14 cellular contexts compared by ENCODE assay signal in the genomic region with DNA sequence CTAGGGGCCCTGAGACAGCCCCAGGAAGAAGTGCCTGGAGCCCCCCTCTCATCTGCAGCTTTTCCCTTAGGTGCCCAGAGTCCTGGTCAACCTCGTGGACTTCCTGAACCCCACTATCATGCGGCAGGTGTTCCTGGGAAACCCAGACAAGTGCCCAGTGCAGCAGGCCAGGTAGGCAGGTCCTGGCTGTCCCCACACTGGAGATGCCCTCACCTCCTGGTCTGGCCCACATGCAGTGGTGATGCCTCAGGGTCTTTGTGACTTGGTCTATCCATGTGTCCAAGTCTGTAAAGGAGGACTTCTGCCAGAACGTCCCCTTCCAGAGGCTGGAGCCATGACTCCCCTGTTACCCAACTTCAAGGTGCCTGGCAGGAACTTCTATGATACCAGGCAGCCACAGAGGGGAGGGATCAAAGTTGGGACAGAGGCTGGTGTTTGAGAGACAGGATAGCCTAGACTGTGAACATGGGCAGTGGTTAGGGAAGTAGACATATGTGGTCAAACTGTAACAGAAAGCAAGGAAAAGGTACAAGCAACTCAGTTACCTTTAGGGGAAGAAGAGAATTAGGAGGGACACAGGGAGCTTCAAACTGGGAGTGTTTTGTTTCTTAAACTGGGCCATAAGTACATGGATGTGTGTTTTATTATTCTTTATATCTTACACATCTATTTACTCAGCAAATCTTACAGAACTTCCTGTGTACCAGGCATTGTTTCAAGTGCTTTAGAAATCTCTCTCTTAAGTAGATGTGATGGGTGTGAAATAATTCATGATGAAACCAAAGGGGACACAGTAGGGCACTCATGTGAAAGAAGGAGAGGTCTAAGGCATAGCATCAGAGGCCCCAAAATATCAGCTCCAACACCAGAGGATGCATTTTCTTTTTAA.
DNase-seq lines count a peak whose midpoint lies in the region; ATAC-seq and TF ChIP-seq lines count a peak whose summit lies in the region.
"Had no signal": no experiment of that assay in that cellular context is flagged by ENCODE, and none has a peak within 500 bp of the region (broad histone marks: within the 10 kb centered on the region; RNA-seq: fewer than 3 reads in every experiment).

No MANE protein-coding gene starts in this region.

- H3K4me3 Mint-ChIP-seq in T-helper 1 cell treated with Interleukin-12 subunit alpha and Interleukin-12 subunit beta and Interleukin-4 antibody, amounts not matched to agents 30 μg/mL and 1 μg/mL, for 36 hours, result no peak overlapping the region
- H3K4me3 Mint-ChIP-seq: activated naive CD4-positive, alpha-beta T cell treated with anti-CD3 and anti-CD28 coated beads, Interleukin-2, amount 50 U/mL, for 24 hours; immature natural killer cell had no signal

- DNase-seq in T-helper 1 cell (no peak), RWPE1 (ENCODE audit: low spot score) (no peak), esophagus squamous epithelium (lab: John Stamatoyannopoulos, UW) (no peak), substantia nigra (lab: John Stamatoyannopoulos, UW) (no peak), middle frontal gyrus (ENCODE audit: extremely low spot score, low spot score) (no peak)
- DNase-seq in activated CD4-positive, alpha-beta T cell treated with anti-CD3 and anti-CD28 coated beads, Interleukin-2, amount 50 U/mL, for 4 hours, result no peak
- DNase-seq: 8988T; DMS 273 treated with DMSO at 0.1 percent for 48 hours; immature natural killer cell; Karpas-422; NK-92 treated with Interleukin-12 subunit alpha and Interleukin-12 subunit beta, amount 100 ng/mL, for 24 hours had no signal

- 100% methylated on average over 1 of the region's 3 CpGs for WGBS in esophagus squamous epithelium, 2 donors

- H3K27me3 ChIP-seq in esophagus squamous epithelium, result no peaks in the 10 kb centered on the region

- peak overlapping the region; percentile 45 for H3K27ac ChIP-seq in RWPE1
- H3K27ac ChIP-seq in esophagus squamous epithelium, result peak overlapping the region; percentile 12 to 62 (median 48)
- H3K27ac ChIP-seq in substantia nigra (ENCODE audit: low read depth, low read length, poor library complexity, severe bottlenecking), result peak overlapping the region; percentile 43

- peaks cover 8% of the 10 kb centered on the region for H3K36me3 Mint-ChIP-seq in T-helper 1 cell treated with Interleukin-12 subunit alpha and Interleukin-12 subunit beta and Interleukin-4 antibody, amounts not matched to agents 30 μg/mL and 1 μg/mL, for 36 hours (ENCODE audit: low read depth)
- H3K36me3 Mint-ChIP-seq: activated naive CD4-positive, alpha-beta T cell treated with anti-CD3 and anti-CD28 coated beads, Interleukin-2, amount 50 U/mL, for 24 hours; immature natural killer cell had no signal

- POLR2A ChIA-PET in RWPE1 (lab: Yijun Ruan, JAX; ENCODE audit: low non-redundant PET), result no interaction called here

- H3K27me3 Mint-ChIP-seq in T-helper 1 cell treated with Interleukin-12 subunit alpha and Interleukin-12 subunit beta and Interleukin-4 antibody, amounts not matched to agents 30 μg/mL and 1 μg/mL, for 36 hours (ENCODE audit: low read depth), result no peaks in the 10 kb centered on the region
- H3K27me3 Mint-ChIP-seq: activated naive CD4-positive, alpha-beta T cell treated with anti-CD3 and anti-CD28 coated beads, Interleukin-2, amount 50 U/mL, for 24 hours had no signal

- intact Hi-C loops in esophagus squamous epithelium (cut with DNase I), result no loop called here

- TF ChIP-seq CTCF in RWPE1 (conservative IDR thresholded peaks at IDR 0.05; ENCODE audit: low read depth), result no peak
- no peak for TF ChIP-seq CTCF in esophagus squamous epithelium (IDR thresholded peaks at IDR 0.05)

- no peaks in the 10 kb centered on the region for H3K9me3 ChIP-seq in esophagus squamous epithelium

- no peak for TF ChIP-seq POLR2A in esophagus squamous epithelium (IDR thresholded peaks at IDR 0.05)

- ATAC-seq in GM21576 (IDR thresholded peaks at IDR 0.05; ENCODE audit: unreplicated experiment), result no peak

- H3K9me3 Mint-ChIP-seq in T-helper 1 cell treated with Interleukin-12 subunit alpha and Interleukin-12 subunit beta and Interleukin-4 antibody, amounts not matched to agents 30 μg/mL and 1 μg/mL, for 36 hours, result no peaks in the 10 kb centered on the region
- H3K9me3 Mint-ChIP-seq: activated naive CD4-positive, alpha-beta T cell treated with anti-CD3 and anti-CD28 coated beads, Interleukin-2, amount 50 U/mL, for 24 hours; immature natural killer cell had no signal

- H3K4me1 Mint-ChIP-seq in T-helper 1 cell treated with Interleukin-12 subunit alpha and Interleukin-12 subunit beta and Interleukin-4 antibody, amounts not matched to agents 30 μg/mL and 1 μg/mL, for 36 hours (ENCODE audit: low read depth), result peaks cover 13% of the 10 kb centered on the region
- H3K4me1 Mint-ChIP-seq: immature natural killer cell had no signal

- H3K4me3 ChIP-seq in esophagus squamous epithelium, result no peak overlapping the region

- H3K27ac Mint-ChIP-seq in T-helper 1 cell treated with Interleukin-12 subunit alpha and Interleukin-12 subunit beta and Interleukin-4 antibody, amounts not matched to agents 30 μg/mL and 1 μg/mL, for 36 hours, result peak overlapping the region; percentile 23
- H3K27ac Mint-ChIP-seq: activated naive CD4-positive, alpha-beta T cell treated with anti-CD3 and anti-CD28 coated beads, Interleukin-2, amount 50 U/mL, for 24 hours had no signal

- H3K36me3 ChIP-seq in esophagus squamous epithelium, result no peaks in the 10 kb centered on the region

- H3K4me1 ChIP-seq in esophagus squamous epithelium, result peaks cover 7 to 55% (median 12%) of the 10 kb centered on the region in 3 donors

- CTCF ChIA-PET in RWPE1 (lab: Yijun Ruan, JAX), result interaction anchor here (0.5 to 0.6 kb wide), 2 partner anchors 135 to 166 kb away, joined by 3 to 4 read pairs; no protein-coding TSS in a partner anchor
